ENCODE assay signal across 18 cellular contexts in genomic region chr19:38012290-38012689, GRCh38.
DNase-seq lines count a peak whose midpoint lies in the region; ATAC-seq and TF ChIP-seq lines count a peak whose summit lies in the region.
"Had no signal": no experiment of that assay in that cellular context is flagged by ENCODE, and none has a peak within 500 bp of the region (broad histone marks: within the 10 kb centered on the region; RNA-seq: fewer than 3 reads in every experiment).

No MANE protein-coding gene starts in this region.

- no peaks in the 10 kb centered on the region for H3K9me3 Mint-ChIP-seq in HFFc6
- no peaks in the 10 kb centered on the region for H3K9me3 Mint-ChIP-seq in activated B cell treated with CpG ODN at 0.5 μM for 24 hours
- H3K9me3 Mint-ChIP-seq: CD4-positive, CD25-positive, alpha-beta regulatory T cell had no signal

- H3K4me3 Mint-ChIP-seq in HFFc6 (no peak overlapping the region), activated B cell treated with CpG ODN at 0.5 μM for 24 hours (no peak overlapping the region)
- H3K4me3 Mint-ChIP-seq: CD4-positive, CD25-positive, alpha-beta regulatory T cell had no signal

- WGBS in thyroid gland, 2 donors: 87 to 88% methylated on average over 4 to 5 of the region's 5 CpGs

- no peak for TF ChIP-seq POLR2A in thyroid gland (IDR thresholded peaks at IDR 0.05)

- POLR2A ChIA-PET in activated B cell treated with CpG ODN at 0.5 μM for 24 hours (lab: Charles Lee): interaction anchor here (0.6 to 1.7 kb wide), 5 partner anchors 9 to 110 kb away, joined by 3 to 9 read pairs (median 4); no protein-coding TSS in a partner anchor

- CTCF ChIA-PET in activated B cell treated with CpG ODN at 0.5 μM for 24 hours (lab: Charles Lee): no interaction called here

- H3K9me3 ChIP-seq in iPS-20b (ENCODE audit: insufficient read depth, low read depth, low read length) (no peaks in the 10 kb centered on the region), thyroid gland (no peaks in the 10 kb centered on the region)
- H3K9me3 ChIP-seq: Caco-2 had no signal

- H3K9ac ChIP-seq in iPS-20b (ENCODE audit: low read depth, low read length): peak overlapping the region; percentile 49; the same call in 1 of the 2 replicates

- H3K27me3 ChIP-seq in iPS-20b (ENCODE audit: insufficient read depth, low read length) (no peaks in the 10 kb centered on the region), thyroid gland (no peaks in the 10 kb centered on the region)

- TF ChIP-seq CTCF in HFFc6 (IDR thresholded peaks at IDR 0.05) (no peak), activated B cell treated with CpG ODN at 0.5 μM for 24 hours (IDR thresholded peaks at IDR 0.05) (no peak), thyroid gland (IDR thresholded peaks at IDR 0.05) (no peak)

- no peaks in the 10 kb centered on the region for H3K36me3 ChIP-seq in iPS-20b (ENCODE audit: insufficient read depth, low read depth, low read length)
- no peaks in the 10 kb centered on the region for H3K36me3 ChIP-seq in thyroid gland

- H3K4me1 Mint-ChIP-seq in HFFc6 (ENCODE audit: low read depth) (peaks cover 20% of the 10 kb centered on the region), activated B cell treated with CpG ODN at 0.5 μM for 24 hours (peaks cover 87% of the 10 kb centered on the region)

- no peaks in the 10 kb centered on the region for H3K27me3 Mint-ChIP-seq in HFFc6 (ENCODE audit: insufficient read depth)
- H3K27me3 Mint-ChIP-seq in activated B cell treated with CpG ODN at 0.5 μM for 24 hours: no peaks in the 10 kb centered on the region
- H3K27me3 Mint-ChIP-seq: CD4-positive, CD25-positive, alpha-beta regulatory T cell had no signal

- H3K27ac ChIP-seq in iPS-20b (ENCODE audit: low read length): peak overlapping the region; percentile 40
- peak overlapping the region in 2 of 3 donors; percentile 28 to 73 for H3K27ac ChIP-seq in thyroid gland
- H3K27ac ChIP-seq: PC-9, SK-N-MC had no signal

- H3K27ac Mint-ChIP-seq in HFFc6 (0 out of 2 replicates have a peak overlapping the region, but pooled peaks have one; percentile 24), activated B cell treated with CpG ODN at 0.5 μM for 24 hours (peak overlapping the region; percentile 83)

- H3K4me3 ChIP-seq in iPS-20b (ENCODE audit: low read length) (no peak overlapping the region), thyroid gland (replicated peaks in 1 of 3) (no peak overlapping the region)
- H3K4me3 ChIP-seq: PC-9, SK-N-MC had no signal

- no peak for ATAC-seq in activated B cell treated with CpG ODN at 0.5 μM for 24 hours (ENCODE audit: low read depth)
- ATAC-seq: Right ventricle myocardium inferior had no signal

- H3K36me3 Mint-ChIP-seq in HFFc6 (ENCODE audit: low read depth): peaks cover 21% of the 10 kb centered on the region; the same call in 1 of the 2 replicates
- H3K36me3 Mint-ChIP-seq in activated B cell treated with CpG ODN at 0.5 μM for 24 hours (ENCODE audit: low read depth): peaks cover 53% of the 10 kb centered on the region

- DNase-seq in HFFc6 (no peak), activated B cell treated with CpG ODN at 0.5 μM for 24 hours (no peak), thyroid gland (no peak), T-helper 9 cell (no peak), KG1 (lab: John Stamatoyannopoulos, UW) (no peak)
- no peak for DNase-seq in stimulated activated CD4-positive, alpha-beta T cell treated with anti-CD3 and anti-CD28 coated beads, Interleukin-4, amount 100 ng/mL, for 4 hours
- DNase-seq: Caco-2; CD4-positive, CD25-positive, alpha-beta regulatory T cell; DMS153; EL; NCI-H1092; NCI-H2081 treated with DMSO at 0.1 percent for 48 hours; NCI-H510A; NCI-H774; PC-9 had no signal

- peaks cover 12% of the 10 kb centered on the region; the same call in 1 of the 2 replicates for H3K4me1 ChIP-seq in iPS-20b (ENCODE audit: insufficient read depth, low read length)
- peaks cover 57 to 66% of the 10 kb centered on the region in 2 donors for H3K4me1 ChIP-seq in thyroid gland
- H3K4me1 ChIP-seq: Caco-2 had no signal

- intact Hi-C loops in activated B cell treated with CpG ODN at 0.5 μM for 24 hours (cut with micrococcal nuclease) (no loop called here), thyroid gland (cut with DNase I) (no loop called here)
